26 cellular contexts compared by ENCODE assay signal in genomic region chr11:117544431-117544830, GRCh38.
"Had no signal": no experiment of that assay in that cellular context is flagged by ENCODE, and none has a peak within 500 bp of the region (broad histone marks: within the 10 kb centered on the region; RNA-seq: fewer than 3 reads in every experiment).

No MANE protein-coding gene starts in this region.

- H3K27ac ChIP-seq: left lung, neutrophil, pancreas, right lobe of liver, suprapubic skin, vagina had no signal

- H3K4me3 Mint-ChIP-seq: natural killer cell; stimulated activated naive CD8-positive, alpha-beta T cell treated with anti-CD3 and anti-CD28 coated beads, Interleukin-15, amount 100 ng/mL, for 72 hours had no signal

- H3K36me3 ChIP-seq: left lung, neutrophil, pancreas, right lobe of liver, suprapubic skin, vagina had no signal

- ATAC-seq: left lung; natural killer cell; pancreas; right lobe of liver; stimulated activated naive CD8-positive, alpha-beta T cell treated with anti-CD3 and anti-CD28 coated beads, Interleukin-15, amount 100 ng/mL, for 72 hours had no signal

- H3K4me3 ChIP-seq: left lung, pancreas, right lobe of liver, smooth muscle cell, suprapubic skin, vagina had no signal

- H3K27me3 Mint-ChIP-seq: stimulated activated naive CD8-positive, alpha-beta T cell treated with anti-CD3 and anti-CD28 coated beads, Interleukin-15, amount 100 ng/mL, for 72 hours had no signal

- H3K27ac Mint-ChIP-seq: natural killer cell; progenitor cell of endocrine pancreas; stimulated activated naive CD8-positive, alpha-beta T cell treated with anti-CD3 and anti-CD28 coated beads, Interleukin-15, amount 100 ng/mL, for 72 hours had no signal

- DNase-seq: dermis blood vessel endothelial cell; effector memory CD4-positive, alpha-beta T cell; erythroblast; kidney; mammary epithelial cell; mesendoderm; midbrain; natural killer cell; pancreas; stimulated activated CD4-positive, alpha-beta T cell treated with anti-CD3 and anti-CD28 coated beads, Interleukin-12 subunit alpha, Interleukin-12 subunit beta, amount 100 ng/mL, for 4 hours; stimulated activated CD4-positive, alpha-beta T cell treated with anti-CD3 and anti-CD28 coated beads, Interleukin-1b, Interleukin-23, amount 100 ng/mL, for 48 hours; stimulated activated CD4-positive, alpha-beta T cell treated with anti-CD3 and anti-CD28 coated beads, Interleukin-4, amount 100 ng/mL, for 1 hour; stimulated activated CD8-positive, alpha-beta memory T cell treated with anti-CD3 and anti-CD28 coated beads, Interleukin-4, amount 100 ng/mL, for 48 hours; stimulated activated naive CD4-positive, alpha-beta T cell; stimulated activated naive CD8-positive, alpha-beta T cell treated with anti-CD3 and anti-CD28 coated beads, Interleukin-15, amount 100 ng/mL, for 72 hours; trophoblast cell had no signal

- H3K36me3 Mint-ChIP-seq: natural killer cell had no signal

- H3K4me1 Mint-ChIP-seq: natural killer cell; stimulated activated naive CD8-positive, alpha-beta T cell treated with anti-CD3 and anti-CD28 coated beads, Interleukin-15, amount 100 ng/mL, for 72 hours had no signal

- H3K9me3 Mint-ChIP-seq: natural killer cell; stimulated activated naive CD8-positive, alpha-beta T cell treated with anti-CD3 and anti-CD28 coated beads, Interleukin-15, amount 100 ng/mL, for 72 hours had no signal

- H3K9me3 ChIP-seq: left lung, neutrophil, pancreas, right lobe of liver, suprapubic skin, vagina had no signal

- H3K27me3 ChIP-seq: left lung, neutrophil, pancreas, right lobe of liver, vagina had no signal

- H3K4me1 ChIP-seq: left lung, pancreas, right lobe of liver, suprapubic skin, vagina had no signal

- FAIRE-seq: colon, endometrium, frontal cortex, kidney, pancreas had no signal

- H3K4me2 ChIP-seq: smooth muscle cell had no signal
